In the genomic region with DNA sequence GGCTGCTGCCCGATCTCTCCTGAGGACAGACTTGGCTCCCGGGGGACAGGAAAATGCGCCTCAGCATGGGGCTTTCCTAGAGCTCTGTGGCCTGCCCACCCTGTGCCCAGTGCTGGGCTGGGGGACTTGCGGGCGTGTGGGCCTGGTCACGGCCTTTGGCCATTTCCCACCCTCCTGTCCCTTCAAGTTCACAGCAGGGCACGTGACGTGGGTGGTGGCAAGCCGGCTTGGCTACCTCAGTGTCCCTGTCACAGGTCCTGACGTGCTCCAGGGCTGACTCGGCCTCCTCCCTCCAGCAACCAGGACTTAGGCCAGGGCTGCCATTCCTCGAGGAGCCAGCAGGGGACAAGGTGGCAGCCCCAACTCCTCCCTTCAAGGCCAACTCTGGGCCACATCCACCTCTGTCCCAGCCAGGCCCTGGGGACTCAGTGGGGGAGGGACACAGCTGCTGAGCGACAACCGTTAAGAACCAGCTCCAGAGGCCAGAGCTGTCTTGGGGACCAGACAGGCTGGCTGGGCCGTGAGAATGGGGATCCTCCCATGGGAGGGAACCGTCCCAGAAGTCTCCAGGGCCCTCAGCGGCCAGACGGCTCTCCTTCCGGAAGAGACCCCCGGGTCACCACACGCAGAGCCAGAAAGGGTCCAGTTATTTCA, we compare ENCODE assay signal across 1 cellular context.
TF ChIP-seq lines count a peak whose summit lies in the region.

No MANE protein-coding gene starts in this region.

TF ChIP-seq in K562, 482 proteins besides CTCF, POLR2A, EP300 and RAD21 (continues in another document):
- TF ChIP-seq HOXB6 (CRISPR knock-in tag; IDR thresholded peaks at IDR 0.05; ENCODE audit: borderline replicate concordance) (no peak), SIX5 (IDR thresholded peaks at IDR 0.05; ENCODE audit: borderline replicate concordance in 1 of 2, insufficient read depth in 1 of 2, low read depth in 1 of 2, low read length in 2 of 2) (no peak), FOXP1 (CRISPR knock-in tag; IDR thresholded peaks at IDR 0.05) (peak; percentile 81; the same call in 1 of the 2 replicates), NR4A1 (CRISPR knock-in tag; IDR thresholded peaks at IDR 0.05) (no peak), NR4A1 (tag; IDR thresholded peaks at IDR 0.05) (peak; percentile 70; the same call in 1 of the 2 replicates), ZNF431 (CRISPR knock-in tag; IDR thresholded peaks at IDR 0.05) (no peak), SAP30 (IDR thresholded peaks at IDR 0.05; ENCODE audit: borderline replicate concordance, insufficient read depth, low read depth, low read length, poor library complexity, severe bottlenecking) (no peak), ELF4 (CRISPR knock-in tag; IDR thresholded peaks at IDR 0.05) (peak; percentile 26; the same call in 1 of the 2 replicates), MTA1 (IDR thresholded peaks at IDR 0.05; ENCODE audit: borderline replicate concordance) (peak; percentile 72; the same call in 1 of the 2 replicates), TAF1 (IDR thresholded peaks at IDR 0.05; ENCODE audit: control insufficient read depth, extremely low read depth, insufficient read depth, low read length, severe bottlenecking) (peak; percentile 73), PCBP2 (IDR thresholded peaks at IDR 0.05; ENCODE audit: low read depth, low read length, poor library complexity, severe bottlenecking) (no peak), MEF2A (IDR thresholded peaks at IDR 0.05; ENCODE audit: control insufficient read depth, low read depth, low read length) (no peak), MEF2D (tag; conservative IDR thresholded peaks at IDR 0.05; ENCODE audit: low read depth) (no peak; the same call in 1 of the 2 replicates), ETS2 (tag; IDR thresholded peaks at IDR 0.05; ENCODE audit: borderline replicate concordance, poor library complexity, severe bottlenecking) (no peak), ZNF224 (CRISPR knock-in tag; IDR thresholded peaks at IDR 0.05) (no peak), HDGF (IDR thresholded peaks at IDR 0.05) (peak; percentile 82; the same call in 1 of the 2 replicates), SNIP1 (IDR thresholded peaks at IDR 0.05; ENCODE audit: low read depth) (no peak), ZFP36 (IDR thresholded peaks at IDR 0.05; ENCODE audit: low read depth, low read length, partially characterized antibody) (peak; percentile 28), NONO (IDR thresholded peaks at IDR 0.05; ENCODE audit: low read depth in 2 of 2, low read length in 1 of 2) (no peak), POLR3A (IDR thresholded peaks at IDR 0.05; ENCODE audit: borderline replicate concordance, extremely low read depth, insufficient read depth, insufficient read length) (no peak), TGIF2 (CRISPR knock-in tag; IDR thresholded peaks at IDR 0.05) (no peak), HEY1 (CRISPR knock-in tag; IDR thresholded peaks at IDR 0.05; ENCODE audit: borderline replicate concordance) (no peak), RBM22 (IDR thresholded peaks at IDR 0.05; ENCODE audit: low read depth, low read length, poor library complexity, severe bottlenecking) (no peak), ZNF143 (CRISPR knock-in tag; IDR thresholded peaks at IDR 0.05) (0 out of 2 replicates have a peak, but pooled peaks have one; percentile 23), CC2D1A (IDR thresholded peaks at IDR 0.05) (0 out of 2 replicates have a peak, but pooled peaks have one; percentile 27), CHD4 (IDR thresholded peaks at IDR 0.05; ENCODE audit: insufficient read depth, insufficient replicate concordance, low read depth, low read length, poor library complexity, severe bottlenecking) (no peak), PYGO2 (tag; IDR thresholded peaks at IDR 0.05) (no peak), SAFB (IDR thresholded peaks at IDR 0.05; ENCODE audit: borderline replicate concordance, low read depth, low read length) (no peak), RFX7 (CRISPR knock-in tag; IDR thresholded peaks at IDR 0.05) (no peak), CHD1 (IDR thresholded peaks at IDR 0.05; ENCODE audit: low read length) (peak; percentile 29), CREBBP (IDR thresholded peaks at IDR 0.05; ENCODE audit: low read depth, low read length) (no peak), ADNP (tag; IDR thresholded peaks at IDR 0.05) (no peak), CBX5 (IDR thresholded peaks at IDR 0.05; ENCODE audit: borderline replicate concordance, low read depth) (no peak)
- TF ChIP-seq, protein P1, sequence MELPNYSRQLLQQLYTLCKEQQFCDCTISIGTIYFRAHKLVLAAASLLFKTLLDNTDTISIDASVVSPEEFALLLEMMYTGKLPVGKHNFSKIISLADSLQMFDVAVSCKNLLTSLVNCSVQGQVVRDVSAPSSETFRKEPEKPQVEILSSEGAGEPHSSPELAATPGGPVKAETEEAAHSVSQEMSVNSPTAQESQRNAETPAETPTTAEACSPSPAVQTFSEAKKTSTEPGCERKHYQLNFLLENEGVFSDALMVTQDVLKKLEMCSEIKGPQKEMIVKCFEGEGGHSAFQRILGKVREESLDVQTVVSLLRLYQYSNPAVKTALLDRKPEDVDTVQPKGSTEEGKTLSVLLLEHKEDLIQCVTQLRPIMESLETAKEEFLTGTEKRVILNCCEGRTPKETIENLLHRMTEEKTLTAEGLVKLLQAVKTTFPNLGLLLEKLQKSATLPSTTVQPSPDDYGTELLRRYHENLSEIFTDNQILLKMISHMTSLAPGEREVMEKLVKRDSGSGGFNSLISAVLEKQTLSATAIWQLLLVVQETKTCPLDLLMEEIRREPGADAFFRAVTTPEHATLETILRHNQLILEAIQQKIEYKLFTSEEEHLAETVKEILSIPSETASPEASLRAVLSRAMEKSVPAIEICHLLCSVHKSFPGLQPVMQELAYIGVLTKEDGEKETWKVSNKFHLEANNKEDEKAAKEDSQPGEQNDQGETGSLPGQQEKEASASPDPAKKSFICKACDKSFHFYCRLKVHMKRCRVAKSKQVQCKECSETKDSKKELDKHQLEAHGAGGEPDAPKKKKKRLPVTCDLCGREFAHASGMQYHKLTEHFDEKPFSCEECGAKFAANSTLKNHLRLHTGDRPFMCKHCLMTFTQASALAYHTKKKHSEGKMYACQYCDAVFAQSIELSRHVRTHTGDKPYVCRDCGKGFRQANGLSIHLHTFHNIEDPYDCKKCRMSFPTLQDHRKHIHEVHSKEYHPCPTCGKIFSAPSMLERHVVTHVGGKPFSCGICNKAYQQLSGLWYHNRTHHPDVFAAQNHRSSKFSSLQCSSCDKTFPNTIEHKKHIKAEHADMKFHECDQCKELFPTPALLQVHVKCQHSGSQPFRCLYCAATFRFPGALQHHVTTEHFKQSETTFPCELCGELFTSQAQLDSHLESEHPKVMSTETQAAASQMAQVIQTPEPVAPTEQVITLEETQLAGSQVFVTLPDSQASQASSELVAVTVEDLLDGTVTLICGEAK (IDR thresholded peaks at IDR 0.05), result 0 out of 2 replicates have a peak, but pooled peaks have one; percentile 30
- TF ChIP-seq, protein P1 (CRISPR knock-in tag; IDR thresholded peaks at IDR 0.05), result no peak
- TF ChIP-seq, protein P2, sequence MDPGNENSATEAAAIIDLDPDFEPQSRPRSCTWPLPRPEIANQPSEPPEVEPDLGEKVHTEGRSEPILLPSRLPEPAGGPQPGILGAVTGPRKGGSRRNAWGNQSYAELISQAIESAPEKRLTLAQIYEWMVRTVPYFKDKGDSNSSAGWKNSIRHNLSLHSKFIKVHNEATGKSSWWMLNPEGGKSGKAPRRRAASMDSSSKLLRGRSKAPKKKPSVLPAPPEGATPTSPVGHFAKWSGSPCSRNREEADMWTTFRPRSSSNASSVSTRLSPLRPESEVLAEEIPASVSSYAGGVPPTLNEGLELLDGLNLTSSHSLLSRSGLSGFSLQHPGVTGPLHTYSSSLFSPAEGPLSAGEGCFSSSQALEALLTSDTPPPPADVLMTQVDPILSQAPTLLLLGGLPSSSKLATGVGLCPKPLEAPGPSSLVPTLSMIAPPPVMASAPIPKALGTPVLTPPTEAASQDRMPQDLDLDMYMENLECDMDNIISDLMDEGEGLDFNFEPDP (CRISPR knock-in tag; IDR thresholded peaks at IDR 0.05), result no peak
- TF ChIP-seq, protein P3, sequence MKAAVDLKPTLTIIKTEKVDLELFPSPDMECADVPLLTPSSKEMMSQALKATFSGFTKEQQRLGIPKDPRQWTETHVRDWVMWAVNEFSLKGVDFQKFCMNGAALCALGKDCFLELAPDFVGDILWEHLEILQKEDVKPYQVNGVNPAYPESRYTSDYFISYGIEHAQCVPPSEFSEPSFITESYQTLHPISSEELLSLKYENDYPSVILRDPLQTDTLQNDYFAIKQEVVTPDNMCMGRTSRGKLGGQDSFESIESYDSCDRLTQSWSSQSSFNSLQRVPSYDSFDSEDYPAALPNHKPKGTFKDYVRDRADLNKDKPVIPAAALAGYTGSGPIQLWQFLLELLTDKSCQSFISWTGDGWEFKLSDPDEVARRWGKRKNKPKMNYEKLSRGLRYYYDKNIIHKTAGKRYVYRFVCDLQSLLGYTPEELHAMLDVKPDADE (conservative IDR thresholded peaks at IDR 0.05; ENCODE audit: control insufficient read depth, low read depth, low read length), result no peak
- TF ChIP-seq, protein P4, sequence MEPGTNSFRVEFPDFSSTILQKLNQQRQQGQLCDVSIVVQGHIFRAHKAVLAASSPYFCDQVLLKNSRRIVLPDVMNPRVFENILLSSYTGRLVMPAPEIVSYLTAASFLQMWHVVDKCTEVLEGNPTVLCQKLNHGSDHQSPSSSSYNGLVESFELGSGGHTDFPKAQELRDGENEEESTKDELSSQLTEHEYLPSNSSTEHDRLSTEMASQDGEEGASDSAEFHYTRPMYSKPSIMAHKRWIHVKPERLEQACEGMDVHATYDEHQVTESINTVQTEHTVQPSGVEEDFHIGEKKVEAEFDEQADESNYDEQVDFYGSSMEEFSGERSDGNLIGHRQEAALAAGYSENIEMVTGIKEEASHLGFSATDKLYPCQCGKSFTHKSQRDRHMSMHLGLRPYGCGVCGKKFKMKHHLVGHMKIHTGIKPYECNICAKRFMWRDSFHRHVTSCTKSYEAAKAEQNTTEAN (CRISPR knock-in tag; IDR thresholded peaks at IDR 0.05), result peak; percentile 54; the same call in 1 of the 2 replicates
- TF ChIP-seq, protein P5, sequence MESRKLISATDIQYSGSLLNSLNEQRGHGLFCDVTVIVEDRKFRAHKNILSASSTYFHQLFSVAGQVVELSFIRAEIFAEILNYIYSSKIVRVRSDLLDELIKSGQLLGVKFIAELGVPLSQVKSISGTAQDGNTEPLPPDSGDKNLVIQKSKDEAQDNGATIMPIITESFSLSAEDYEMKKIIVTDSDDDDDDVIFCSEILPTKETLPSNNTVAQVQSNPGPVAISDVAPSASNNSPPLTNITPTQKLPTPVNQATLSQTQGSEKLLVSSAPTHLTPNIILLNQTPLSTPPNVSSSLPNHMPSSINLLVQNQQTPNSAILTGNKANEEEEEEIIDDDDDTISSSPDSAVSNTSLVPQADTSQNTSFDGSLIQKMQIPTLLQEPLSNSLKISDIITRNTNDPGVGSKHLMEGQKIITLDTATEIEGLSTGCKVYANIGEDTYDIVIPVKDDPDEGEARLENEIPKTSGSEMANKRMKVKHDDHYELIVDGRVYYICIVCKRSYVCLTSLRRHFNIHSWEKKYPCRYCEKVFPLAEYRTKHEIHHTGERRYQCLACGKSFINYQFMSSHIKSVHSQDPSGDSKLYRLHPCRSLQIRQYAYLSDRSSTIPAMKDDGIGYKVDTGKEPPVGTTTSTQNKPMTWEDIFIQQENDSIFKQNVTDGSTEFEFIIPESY (CRISPR knock-in tag; IDR thresholded peaks at IDR 0.05), result peak; percentile 76
- TF ChIP-seq, protein P6, sequence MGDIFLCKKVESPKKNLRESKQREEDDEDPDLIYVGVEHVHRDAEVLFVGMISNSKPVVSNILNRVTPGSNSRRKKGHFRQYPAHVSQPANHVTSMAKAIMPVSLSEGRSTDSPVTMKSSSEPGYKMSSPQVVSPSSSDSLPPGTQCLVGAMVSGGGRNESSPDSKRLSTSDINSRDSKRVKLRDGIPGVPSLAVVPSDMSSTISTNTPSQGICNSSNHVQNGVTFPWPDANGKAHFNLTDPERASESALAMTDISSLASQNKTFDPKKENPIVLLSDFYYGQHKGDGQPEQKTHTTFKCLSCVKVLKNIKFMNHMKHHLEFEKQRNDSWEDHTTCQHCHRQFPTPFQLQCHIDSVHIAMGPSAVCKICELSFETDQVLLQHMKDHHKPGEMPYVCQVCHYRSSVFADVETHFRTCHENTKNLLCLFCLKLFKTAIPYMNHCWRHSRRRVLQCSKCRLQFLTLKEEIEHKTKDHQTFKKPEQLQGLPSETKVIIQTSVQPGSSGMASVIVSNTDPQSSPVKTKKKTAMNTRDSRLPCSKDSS (IDR thresholded peaks at IDR 0.05; ENCODE audit: low read depth, partially characterized antibody), result no peak
- TF ChIP-seq, protein P7, sequence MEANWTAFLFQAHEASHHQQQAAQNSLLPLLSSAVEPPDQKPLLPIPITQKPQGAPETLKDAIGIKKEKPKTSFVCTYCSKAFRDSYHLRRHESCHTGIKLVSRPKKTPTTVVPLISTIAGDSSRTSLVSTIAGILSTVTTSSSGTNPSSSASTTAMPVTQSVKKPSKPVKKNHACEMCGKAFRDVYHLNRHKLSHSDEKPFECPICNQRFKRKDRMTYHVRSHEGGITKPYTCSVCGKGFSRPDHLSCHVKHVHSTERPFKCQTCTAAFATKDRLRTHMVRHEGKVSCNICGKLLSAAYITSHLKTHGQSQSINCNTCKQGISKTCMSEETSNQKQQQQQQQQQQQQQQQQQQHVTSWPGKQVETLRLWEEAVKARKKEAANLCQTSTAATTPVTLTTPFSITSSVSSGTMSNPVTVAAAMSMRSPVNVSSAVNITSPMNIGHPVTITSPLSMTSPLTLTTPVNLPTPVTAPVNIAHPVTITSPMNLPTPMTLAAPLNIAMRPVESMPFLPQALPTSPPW (CRISPR knock-in tag; IDR thresholded peaks at IDR 0.05), result no peak; the same call in 1 of the 2 replicates
